In genomic region chr11:121456816-121457431, GRCh38 we compare ENCODE assay signal across 18 cellular contexts. TPM values are rescaled to one million over a fixed set of nuclear protein-coding genes. Genes with fewer than 3 reads are reported as not detected.
DNase-seq lines count a peak whose midpoint lies in the region; ATAC-seq, FAIRE-seq and TF ChIP-seq lines count a peak whose summit lies in the region.
"Had no signal": no experiment of that assay in that cellular context is flagged by ENCODE, and none has a peak within 500 bp of the region (broad histone marks: within the 10 kb centered on the region; RNA-seq: fewer than 3 reads in every experiment).

No MANE protein-coding gene starts in this region.

- no peaks in the 10 kb centered on the region; the same call in 1 of the 2 replicates for H4K20me1 ChIP-seq in DOHH2 (ENCODE audit: control insufficient read depth, insufficient read depth, low read depth, low read length)
- H4K20me1 ChIP-seq in HepG2 (ENCODE audit: insufficient read depth, low read length), result no peaks in the 10 kb centered on the region

- CTCF ChIA-PET in activated CD8-positive, alpha-beta T cell treated with anti-CD3 and anti-CD28 coated beads for 36 hours (lab: Charles Lee), result interaction anchor here (0.6 to 2.1 kb wide), 4 partner anchors 10 to 133 kb away, joined by 3 to 17 read pairs (median 3); no protein-coding TSS in a partner anchor
- CTCF ChIA-PET in HepG2 (lab: Yijun Ruan, JAX; ENCODE audit: low intra/inter-chr PET ratio, low total read pairs), result no interaction called here

- peak overlapping the region; percentile 89 for H3K4me2 ChIP-seq in DOHH2 (ENCODE audit: low read length)
- peak overlapping the region; percentile 79 for H3K4me2 ChIP-seq in HepG2 (ENCODE audit: low read depth, low read length)

- no peak for TF ChIP-seq EP300 in HepG2 (IDR thresholded peaks at IDR 0.05; ENCODE audit: low read depth in 2 of 2, low read length in 2 of 2)
- no peak for TF ChIP-seq EP300 in HepG2 (CRISPR knock-in tag; IDR thresholded peaks at IDR 0.05; ENCODE audit: borderline replicate concordance)

- peaks cover 81% of the 10 kb centered on the region for H3K4me1 Mint-ChIP-seq in activated CD8-positive, alpha-beta T cell treated with anti-CD3 and anti-CD28 coated beads for 36 hours (ENCODE audit: low read depth)

- peak; percentile 47 for DNase-seq in Ammon's horn (ENCODE audit: low spot score)
- no peak for DNase-seq in activated CD8-positive, alpha-beta T cell treated with anti-CD3 and anti-CD28 coated beads for 36 hours
- no peak for DNase-seq in HepG2 (ENCODE audit: low spot score)
- DNase-seq in NCI-H526 (lab: John Stamatoyannopoulos, UW), result no peak
- no peak for DNase-seq in DMS53 treated with DMSO at 0.1 percent for 48 hours (lab: John Stamatoyannopoulos, UW; ENCODE audit: unreplicated experiment)
- no peak for DNase-seq in DMS79 treated with DMSO at 0.1 percent for 48 hours (lab: John Stamatoyannopoulos, UW)
- DNase-seq: activated CD4-positive, CD25-positive, alpha-beta regulatory T cell treated with anti-CD3 and anti-CD28 coated beads, Interleukin-2, amount 50 U/mL, for 72 hours; endodermal cell; left ventricle myocardium superior; MM.1S; NCI-H2029; NCI-H748 treated with DMSO at 0.1 percent for 48 hours; stimulated activated CD4-positive, alpha-beta T cell treated with anti-CD3 and anti-CD28 coated beads, Interleukin-1b, Interleukin-23, amount 100 ng/mL, for 48 hours; upper lobe of left lung had no signal

- H3K27me3 ChIP-seq in DOHH2 (ENCODE audit: control insufficient read depth, low read length), result no peaks in the 10 kb centered on the region
- H3K27me3 ChIP-seq in HepG2 (ENCODE audit: control insufficient read depth in 1 of 2, insufficient read depth in 2 of 2, low read length in 2 of 2), result peaks cover 0 to 6% of the 10 kb centered on the region in 2 experiments; a peak in 1 of 5 replicates
- H3K27me3 ChIP-seq: upper lobe of left lung had no signal

- intact Hi-C loops in activated CD8-positive, alpha-beta T cell treated with anti-CD3 and anti-CD28 coated beads for 36 hours (cut with micrococcal nuclease), result loop anchor here (10.0 kb wide), 1 partner anchor 132 kb away; no protein-coding TSS in a partner anchor
- intact Hi-C loops in HepG2 (cut with micrococcal nuclease; ENCODE audit: unreplicated experiment), result no loop called here

- FAIRE-seq in HepG2 (lab: Jason Lieb, UNC), result no peak

- peaks cover 100% of the 10 kb centered on the region for H3K79me2 ChIP-seq in DOHH2 (ENCODE audit: control insufficient read depth, low read length)
- H3K79me2 ChIP-seq in HepG2 (ENCODE audit: insufficient read depth, low read length), result peaks cover 90% of the 10 kb centered on the region

- peak overlapping the region; percentile 87 for H3K27ac Mint-ChIP-seq in activated CD8-positive, alpha-beta T cell treated with anti-CD3 and anti-CD28 coated beads for 36 hours
- H3K27ac Mint-ChIP-seq: endodermal cell had no signal

- TF ChIP-seq CTCF in DOHH2 (IDR thresholded peaks at IDR 0.05; ENCODE audit: low read depth, low read length, poor library complexity, severe bottlenecking) (no peak), HepG2 (CRISPR knock-in tag; IDR thresholded peaks at IDR 0.05) (no peak)
- no peak for TF ChIP-seq CTCF in activated CD8-positive, alpha-beta T cell treated with anti-CD3 and anti-CD28 coated beads for 36 hours (IDR thresholded peaks at IDR 0.05)

- H3K36me3 ChIP-seq in DOHH2 (ENCODE audit: control insufficient read depth, low read length) (peaks cover 86% of the 10 kb centered on the region), HepG2 (replicated peaks in 1 of 2; ENCODE audit: control insufficient read depth in 1 of 2, insufficient read depth in 2 of 2, low read length in 2 of 2) (0 out of 5 replicates have a peak, but pooled peaks cover 0 to under 1% of the 10 kb centered on the region in 2 experiments)
- H3K36me3 ChIP-seq: HAP-1, upper lobe of left lung had no signal

- H3K27ac ChIP-seq in DOHH2 (ENCODE audit: low read depth, low read length), result peak overlapping the region; percentile 34
- H3K27ac ChIP-seq in HepG2 (ENCODE audit: extremely low read length, insufficient read depth, low read length), result no peak overlapping the region

- H3K4me1 ChIP-seq in DOHH2 (ENCODE audit: control insufficient read depth, low read length) (peaks cover 85% of the 10 kb centered on the region), HepG2 (ENCODE audit: insufficient read depth, low read length) (peaks cover 86% of the 10 kb centered on the region)

- no peak for TF ChIP-seq RAD21 in HepG2 (CRISPR knock-in tag; IDR thresholded peaks at IDR 0.05)

- no peaks in the 10 kb centered on the region for H3K9me2 ChIP-seq in DOHH2 (replicated peaks; ENCODE audit: control insufficient read depth, low read length)

- no peak for TF ChIP-seq POLR2A in HepG2 (IDR thresholded peaks at IDR 0.05; ENCODE audit: insufficient read depth in 1 of 2, low read depth in 2 of 2, low read length in 2 of 2)

- no peaks in the 10 kb centered on the region; the same call in 1 of the 2 replicates for H3F3A ChIP-seq in DOHH2 (ENCODE audit: control insufficient read depth, insufficient read depth)

- no peaks in the 10 kb centered on the region for H3K9me3 Mint-ChIP-seq in activated CD8-positive, alpha-beta T cell treated with anti-CD3 and anti-CD28 coated beads for 36 hours
- H3K9me3 Mint-ChIP-seq: endodermal cell, nephron had no signal

- no peaks in the 10 kb centered on the region for H3K9me3 ChIP-seq in DOHH2 (ENCODE audit: control insufficient read depth, insufficient read depth, low read length)
- no peaks in the 10 kb centered on the region for H3K9me3 ChIP-seq in HepG2 (ENCODE audit: low read length)
- H3K9me3 ChIP-seq: HAP-1, upper lobe of left lung had no signal

- BruUV-seq in HepG2 (replicated peaks; lab: Mats Ljungman, UMichigan), result no TSS peak

- H3K4me3 ChIP-seq in DOHH2 (ENCODE audit: low read length), result peak overlapping the region; percentile 95
- peak overlapping the region; percentile 1 to 31 (median 25); a peak in 3 of 6 replicates for H3K4me3 ChIP-seq in HepG2 (replicated peaks in 1 of 3; ENCODE audit: insufficient read depth in 1 of 3, low read depth in 2 of 3, low read length in 3 of 3)
- H3K4me3 ChIP-seq: HAP-1, upper lobe of left lung had no signal

- no peak overlapping the region for H3K9ac ChIP-seq in HepG2 (ENCODE audit: insufficient read depth, low read depth, low read length)

- H3K27me3 Mint-ChIP-seq in activated CD8-positive, alpha-beta T cell treated with anti-CD3 and anti-CD28 coated beads for 36 hours, result no peaks in the 10 kb centered on the region

- no peak overlapping the region for H2AFZ ChIP-seq in HepG2 (ENCODE audit: low read length)

- in situ Hi-C loops in HepG2 (cut with HindIII; ENCODE audit: extremely low pct_ligation_motif_present, low pct_unique_long_range_greater_than_20kb), result no loop called here

- 85% methylated on average over 11 of the region's 11 CpGs for WGBS in HepG2 (ENCODE audit: low lambda C conversion rate)

- peak overlapping the region; percentile 3 for H3K4me3 Mint-ChIP-seq in activated CD8-positive, alpha-beta T cell treated with anti-CD3 and anti-CD28 coated beads for 36 hours
- H3K4me3 Mint-ChIP-seq: endodermal cell had no signal

- ATAC-seq in activated CD8-positive, alpha-beta T cell treated with anti-CD3 and anti-CD28 coated beads for 36 hours, result no peak
- ATAC-seq in HepG2 (no peak), HG02571 (IDR thresholded peaks at IDR 0.05; ENCODE audit: unreplicated experiment) (no peak)
- ATAC-seq: left ventricle myocardium superior had no signal

- peaks cover 48% of the 10 kb centered on the region for H3K36me3 Mint-ChIP-seq in activated CD8-positive, alpha-beta T cell treated with anti-CD3 and anti-CD28 coated beads for 36 hours (ENCODE audit: low read depth)

- POLR2A ChIA-PET in activated CD8-positive, alpha-beta T cell treated with anti-CD3 and anti-CD28 coated beads for 36 hours (lab: Charles Lee), result interaction anchor here (1.0 to 9.1 kb wide), 5 partner anchors 7 to 104 kb away, joined by 3 to 180 read pairs (median 3); no protein-coding TSS in a partner anchor
- POLR2A ChIA-PET in HepG2 (lab: Yijun Ruan, JAX), result no interaction called here

RNA-seq across cellular contexts. Expression of gene SORL1, which starts 4.8 kb away (rescaled TPM):
- total RNA-seq in activated CD8-positive, alpha-beta T cell treated with anti-CD3 and anti-CD28 coated beads for 36 hours, result 10 to 100 TPM; 61.1 to 64.6 TPM
- 10.5 and 21.3 TPM in 2 replicates for total RNA-seq in HepG2 (2016; rRNA removed; fragmentation: Illumina TruSeq; extraction: Trizol)
- total RNA-seq in HepG2 (2016; cell fraction: cytosol; rRNA removed; fragmentation: Illumina TruSeq; extraction: Trizol; ENCODE audit: low read depth), result 3.5 and 4.0 TPM in 2 replicates
- 8.7 and 19.9 TPM in 2 replicates for total RNA-seq in HepG2 (2016; cell fraction: insoluble cytoplasmic fraction; rRNA removed; fragmentation: Illumina TruSeq; extraction: Trizol)
- 5.1 and 5.3 TPM in 2 replicates for total RNA-seq in HepG2 (2016; cell fraction: membrane; rRNA removed; fragmentation: Illumina TruSeq; extraction: Trizol)
- 40.2 and 51.2 TPM in 2 replicates for total RNA-seq in HepG2 (2016; cell fraction: nucleus; rRNA removed; fragmentation: Illumina TruSeq; extraction: Trizol)
- 138 and 148 TPM in 2 replicates for polyA plus RNA-seq in HepG2 (2011; rRNA removed)
- polyA plus RNA-seq in HepG2 (2011; cell fraction: cytosol; rRNA removed), result 139 and 149 TPM in 2 replicates
- 450 and 556 TPM in 2 replicates for polyA plus RNA-seq in HepG2 (2011; cell fraction: nucleus; rRNA removed)
- 91.0 and 166 TPM in 2 replicates for polyA plus RNA-seq in HepG2 (2012)
- polyA plus RNA-seq in HepG2 (2016; cell fraction: cytosol; fragmentation: Illumina TruSeq; extraction: Trizol; ENCODE audit: low read depth), result 0.50 and 0.54 TPM in 2 replicates
- polyA plus RNA-seq in HepG2 (2016; cell fraction: insoluble cytoplasmic fraction; fragmentation: Illumina TruSeq; extraction: Trizol; ENCODE audit: low read depth), result 4.0 and 5.0 TPM in 2 replicates
- polyA plus RNA-seq in HepG2 (2016; cell fraction: membrane; fragmentation: Illumina TruSeq; extraction: Trizol; ENCODE audit: low read depth), result 1.00 and 1.2 TPM in 2 replicates
- polyA plus RNA-seq in HepG2 (2016; cell fraction: nucleus; fragmentation: Illumina TruSeq; extraction: Trizol; ENCODE audit: insufficient read depth, low read depth), result 20.9 and 24.9 TPM in 2 replicates
- 23.6 and 1,177 TPM in 2 replicates for polyA minus RNA-seq in HepG2 (2011; rRNA and poly(A)+ RNA removed; ENCODE audit: low replicate concordance)
- polyA minus RNA-seq in HepG2 (2011; cell fraction: cytosol; rRNA and poly(A)+ RNA removed), result 280 and 339 TPM in 2 replicates
- 516 and 542 TPM in 2 replicates for polyA minus RNA-seq in HepG2 (2011; cell fraction: nucleus; rRNA and poly(A)+ RNA removed)
